In the genomic region with DNA sequence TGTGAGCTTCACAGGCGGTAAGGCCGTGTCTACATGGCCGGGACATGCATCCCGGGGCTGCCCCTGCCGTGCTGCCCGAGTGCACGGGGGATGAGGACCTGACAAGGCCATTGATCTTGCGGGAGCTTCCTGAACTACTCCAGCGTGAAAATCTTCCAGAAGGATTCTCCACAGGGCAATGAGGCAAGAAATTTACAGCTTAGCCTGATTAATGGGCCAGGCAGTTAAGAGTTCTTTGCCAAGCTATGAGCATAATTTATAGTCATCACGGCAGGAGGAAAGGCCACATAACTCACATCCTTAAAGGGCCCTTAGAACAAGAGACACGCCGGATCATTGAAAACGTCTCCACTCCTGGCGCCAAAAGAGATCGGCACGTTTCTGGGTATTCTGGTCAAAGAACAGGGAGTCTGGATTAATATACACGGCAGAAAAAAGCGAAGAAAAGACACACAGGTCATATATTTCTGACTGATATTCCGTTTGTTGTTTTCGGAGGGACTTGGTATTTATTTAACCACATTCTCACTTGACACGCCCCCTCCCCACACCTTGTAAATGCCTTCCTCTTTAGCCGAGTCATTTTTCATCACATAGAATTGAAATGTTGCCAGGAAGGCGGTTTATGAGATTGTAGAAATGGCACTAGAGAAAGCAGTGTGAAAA, we compare ENCODE assay signal across 2 cellular contexts.
TF ChIP-seq lines count a peak whose summit lies in the region.

No MANE protein-coding gene starts in this region.

TF ChIP-seq in HEK293, 187 proteins besides CTCF, POLR2A, EP300 and RAD21 (continued from another document and continues in another):
- TF ChIP-seq PATZ1 (tag by site-specific recombination; IDR thresholded peaks at IDR 0.05) = peak; percentile 87
- no peak for TF ChIP-seq ZNF2 (tag by site-specific recombination; IDR thresholded peaks at IDR 0.05)
- TF ChIP-seq ZNF596 (tag by site-specific recombination; IDR thresholded peaks at IDR 0.05) = no peak
- no peak for TF ChIP-seq ZNF658 (tag by site-specific recombination; IDR thresholded peaks at IDR 0.05)
- TF ChIP-seq ZFP69B (tag by site-specific recombination; IDR thresholded peaks at IDR 0.05) = peak; percentile 71; the same call in 1 of the 2 replicates
- peak; percentile 81 for TF ChIP-seq ZNF707 (tag by site-specific recombination; IDR thresholded peaks at IDR 0.05)
- 0 out of 2 replicates have a peak, but pooled peaks have one; percentile 29 for TF ChIP-seq ZNF623 (tag by site-specific recombination; IDR thresholded peaks at IDR 0.05)
- TF ChIP-seq ZBTB1 (tag by site-specific recombination; IDR thresholded peaks at IDR 0.05) = peak; percentile 10; the same call in 1 of the 2 replicates
- TF ChIP-seq ZNF10 (tag by site-specific recombination; IDR thresholded peaks at IDR 0.05) = peak; percentile 91
- TF ChIP-seq KLF9 (tag by site-specific recombination; IDR thresholded peaks at IDR 0.05; ENCODE audit: low read depth) = peak; percentile 98
- peak; percentile 90 for TF ChIP-seq ZBTB17 (tag by site-specific recombination; IDR thresholded peaks at IDR 0.05)
- no peak for TF ChIP-seq ZNF626 (tag by site-specific recombination; IDR thresholded peaks at IDR 0.05)
- peak; percentile 93 for TF ChIP-seq KLF16 (tag by site-specific recombination; IDR thresholded peaks at IDR 0.05)
- TF ChIP-seq ZNF670 (tag by site-specific recombination; IDR thresholded peaks at IDR 0.05; ENCODE audit: low read depth) = no peak
- TF ChIP-seq ZFHX2 (tag by site-specific recombination; conservative IDR thresholded peaks at IDR 0.05) = no peak; the same call in 1 of the 2 replicates
- no peak for TF ChIP-seq HOXC10 (CRISPR knock-in tag; IDR thresholded peaks at IDR 0.05)
- TF ChIP-seq BCL11B (tag by site-specific recombination; IDR thresholded peaks at IDR 0.05; ENCODE audit: low read depth) = peak; percentile 74; the same call in 1 of the 2 replicates
- no peak for TF ChIP-seq ZNF837 (tag by site-specific recombination; IDR thresholded peaks at IDR 0.05)
- no peak; the same call in 1 of the 2 replicates for TF ChIP-seq ZNF76 (tag by site-specific recombination; IDR thresholded peaks at IDR 0.05; ENCODE audit: borderline replicate concordance, low read depth)
- peak; percentile 95 for TF ChIP-seq HOXD13 (CRISPR knock-in tag; IDR thresholded peaks at IDR 0.05; ENCODE audit: borderline replicate concordance)
- TF ChIP-seq, protein P1, sequence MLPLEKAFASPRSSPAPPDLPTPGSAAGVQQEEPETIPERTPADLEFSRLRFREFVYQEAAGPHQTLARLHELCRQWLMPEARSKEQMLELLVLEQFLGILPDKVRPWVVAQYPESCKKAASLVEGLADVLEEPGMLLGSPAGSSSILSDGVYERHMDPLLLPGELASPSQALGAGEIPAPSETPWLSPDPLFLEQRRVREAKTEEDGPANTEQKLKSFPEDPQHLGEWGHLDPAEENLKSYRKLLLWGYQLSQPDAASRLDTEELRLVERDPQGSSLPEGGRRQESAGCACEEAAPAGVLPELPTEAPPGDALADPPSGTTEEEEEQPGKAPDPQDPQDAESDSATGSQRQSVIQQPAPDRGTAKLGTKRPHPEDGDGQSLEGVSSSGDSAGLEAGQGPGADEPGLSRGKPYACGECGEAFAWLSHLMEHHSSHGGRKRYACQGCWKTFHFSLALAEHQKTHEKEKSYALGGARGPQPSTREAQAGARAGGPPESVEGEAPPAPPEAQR (tag by site-specific recombination; IDR thresholded peaks at IDR 0.05) = no peak
- no peak for TF ChIP-seq ZNF426 (tag by site-specific recombination; IDR thresholded peaks at IDR 0.05)
- TF ChIP-seq, protein P2, sequence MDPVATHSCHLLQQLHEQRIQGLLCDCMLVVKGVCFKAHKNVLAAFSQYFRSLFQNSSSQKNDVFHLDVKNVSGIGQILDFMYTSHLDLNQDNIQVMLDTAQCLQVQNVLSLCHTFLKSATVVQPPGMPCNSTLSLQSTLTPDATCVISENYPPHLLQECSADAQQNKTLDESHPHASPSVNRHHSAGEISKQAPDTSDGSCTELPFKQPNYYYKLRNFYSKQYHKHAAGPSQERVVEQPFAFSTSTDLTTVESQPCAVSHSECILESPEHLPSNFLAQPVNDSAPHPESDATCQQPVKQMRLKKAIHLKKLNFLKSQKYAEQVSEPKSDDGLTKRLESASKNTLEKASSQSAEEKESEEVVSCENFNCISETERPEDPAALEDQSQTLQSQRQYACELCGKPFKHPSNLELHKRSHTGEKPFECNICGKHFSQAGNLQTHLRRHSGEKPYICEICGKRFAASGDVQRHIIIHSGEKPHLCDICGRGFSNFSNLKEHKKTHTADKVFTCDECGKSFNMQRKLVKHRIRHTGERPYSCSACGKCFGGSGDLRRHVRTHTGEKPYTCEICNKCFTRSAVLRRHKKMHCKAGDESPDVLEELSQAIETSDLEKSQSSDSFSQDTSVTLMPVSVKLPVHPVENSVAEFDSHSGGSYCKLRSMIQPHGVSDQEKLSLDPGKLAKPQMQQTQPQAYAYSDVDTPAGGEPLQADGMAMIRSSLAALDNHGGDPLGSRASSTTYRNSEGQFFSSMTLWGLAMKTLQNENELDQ (tag by site-specific recombination; IDR thresholded peaks at IDR 0.05; ENCODE audit: low read depth) = no peak
- TF ChIP-seq ZNF514 (tag by site-specific recombination; IDR thresholded peaks at IDR 0.05) = no peak
- no peak for TF ChIP-seq ZNF791 (tag by site-specific recombination; IDR thresholded peaks at IDR 0.05)
- TF ChIP-seq SALL2 (tag by site-specific recombination; IDR thresholded peaks at IDR 0.05; ENCODE audit: borderline replicate concordance) = no peak
- no peak for TF ChIP-seq ZNF510 (tag by site-specific recombination; IDR thresholded peaks at IDR 0.05; ENCODE audit: insufficient replicate concordance)

TF ChIP-seq in WTC11, 78 proteins besides CTCF, POLR2A, EP300 and RAD21 (continued from another document):
- TF ChIP-seq ATF6 (CRISPR knock-in tag; IDR thresholded peaks at IDR 0.05) = no peak
- TF ChIP-seq, protein P1 (CRISPR knock-in tag; IDR thresholded peaks at IDR 0.05) = no peak
- TF ChIP-seq, protein P3, sequence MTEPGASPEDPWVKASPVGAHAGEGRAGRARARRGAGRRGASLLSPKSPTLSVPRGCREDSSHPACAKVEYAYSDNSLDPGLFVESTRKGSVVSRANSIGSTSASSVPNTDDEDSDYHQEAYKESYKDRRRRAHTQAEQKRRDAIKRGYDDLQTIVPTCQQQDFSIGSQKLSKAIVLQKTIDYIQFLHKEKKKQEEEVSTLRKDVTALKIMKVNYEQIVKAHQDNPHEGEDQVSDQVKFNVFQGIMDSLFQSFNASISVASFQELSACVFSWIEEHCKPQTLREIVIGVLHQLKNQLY (CRISPR knock-in tag; IDR thresholded peaks at IDR 0.05) = no peak
- TF ChIP-seq, protein P4, sequence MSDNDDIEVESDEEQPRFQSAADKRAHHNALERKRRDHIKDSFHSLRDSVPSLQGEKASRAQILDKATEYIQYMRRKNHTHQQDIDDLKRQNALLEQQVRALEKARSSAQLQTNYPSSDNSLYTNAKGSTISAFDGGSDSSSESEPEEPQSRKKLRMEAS (CRISPR knock-in tag; IDR thresholded peaks at IDR 0.05) = no peak
- TF ChIP-seq, protein P5, sequence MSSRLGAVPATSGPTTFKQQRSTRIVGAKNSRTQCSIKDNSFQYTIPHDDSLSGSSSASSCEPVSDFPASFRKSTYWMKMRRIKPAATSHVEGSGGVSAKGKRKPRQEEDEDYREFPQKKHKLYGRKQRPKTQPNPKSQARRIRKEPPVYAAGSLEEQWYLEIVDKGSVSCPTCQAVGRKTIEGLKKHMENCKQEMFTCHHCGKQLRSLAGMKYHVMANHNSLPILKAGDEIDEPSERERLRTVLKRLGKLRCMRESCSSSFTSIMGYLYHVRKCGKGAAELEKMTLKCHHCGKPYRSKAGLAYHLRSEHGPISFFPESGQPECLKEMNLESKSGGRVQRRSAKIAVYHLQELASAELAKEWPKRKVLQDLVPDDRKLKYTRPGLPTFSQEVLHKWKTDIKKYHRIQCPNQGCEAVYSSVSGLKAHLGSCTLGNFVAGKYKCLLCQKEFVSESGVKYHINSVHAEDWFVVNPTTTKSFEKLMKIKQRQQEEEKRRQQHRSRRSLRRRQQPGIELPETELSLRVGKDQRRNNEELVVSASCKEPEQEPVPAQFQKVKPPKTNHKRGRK (CRISPR knock-in tag; IDR thresholded peaks at IDR 0.05; ENCODE audit: borderline replicate concordance) = no peak
- TF ChIP-seq KAT7 (CRISPR knock-in tag; IDR thresholded peaks at IDR 0.05; ENCODE audit: borderline replicate concordance) = no peak
- TF ChIP-seq ZNF138 (CRISPR knock-in tag; conservative IDR thresholded peaks at IDR 0.05) = no peak
- no peak for TF ChIP-seq TEAD1 (CRISPR knock-in tag; IDR thresholded peaks at IDR 0.05)
- no peak for TF ChIP-seq HMGA2 (CRISPR knock-in tag; IDR thresholded peaks at IDR 0.05)
- no peak for TF ChIP-seq ZBTB21 (CRISPR knock-in tag; IDR thresholded peaks at IDR 0.05; ENCODE audit: borderline replicate concordance)
- TF ChIP-seq ZBTB43 (CRISPR knock-in tag; IDR thresholded peaks at IDR 0.05) = no peak
- no peak for TF ChIP-seq OVOL2 (CRISPR knock-in tag; IDR thresholded peaks at IDR 0.05; ENCODE audit: borderline replicate concordance)
- no peak for TF ChIP-seq ZNF281 (CRISPR knock-in tag; IDR thresholded peaks at IDR 0.05)
- no peak for TF ChIP-seq HMGXB4 (CRISPR knock-in tag; IDR thresholded peaks at IDR 0.05)
